ENCODE assay signal across 35 cellular contexts in genomic region chr10:53370347-53370746, GRCh38.
A peak's percentile ranks its signal among the peaks of the same experiment; 100 is the strongest.
DNase-seq lines count a peak whose midpoint lies in the region; ATAC-seq, FAIRE-seq and TF ChIP-seq lines count a peak whose summit lies in the region.
"Had no signal": no experiment of that assay in that cellular context is flagged by ENCODE, and none has a peak within 500 bp of the region (broad histone marks: within the 10 kb centered on the region; RNA-seq: fewer than 3 reads in every experiment).

No MANE protein-coding gene starts in this region.

- H2BK20ac ChIP-seq in H1 (ENCODE audit: low read length), result peak overlapping the region; percentile 68; the same call in 1 of the 2 replicates

- intact Hi-C loops in aorta (cut with DNase I), result no loop called here
- intact Hi-C loops in naive thymus-derived CD4-positive, alpha-beta T cell (cut with micrococcal nuclease), result no loop called here
- intact Hi-C loops in A673 (cut with micrococcal nuclease; ENCODE audit: unreplicated experiment), result no loop called here

- TF ChIP-seq POLR2A in H1 (IDR thresholded peaks at IDR 0.05; ENCODE audit: control extremely low read depth in 1 of 2, low read depth in 2 of 2, low read length in 2 of 2) (no peak), tibial nerve (IDR thresholded peaks at IDR 0.05) (no peak)

- H3K9ac ChIP-seq in H1 (replicated peaks in 1 of 4; ENCODE audit: extremely low read depth in 1 of 4, low read depth in 3 of 4, low read length in 3 of 4) (no peak overlapping the region), neuronal stem cell (ENCODE audit: low read depth, low read length, poor library complexity) (no peak overlapping the region)
- H3K9ac ChIP-seq: BLaER1; BLaER1 treated with 17β-estradiol and CSF1 and Interleukin-3, amounts not matched to agents 10 nM and 100 nM had no signal

- no peak overlapping the region for H3K4ac ChIP-seq in H1 (replicated peaks; ENCODE audit: insufficient read length, low read depth, low read length)
- H3K4ac ChIP-seq in neuronal stem cell (ENCODE audit: low read length), result no peak overlapping the region

- H3K79me1 ChIP-seq in H1 (ENCODE audit: low read depth, low read length) (no peaks in the 10 kb centered on the region), neuronal stem cell (ENCODE audit: low read depth, low read length) (no peaks in the 10 kb centered on the region)

- peak overlapping the region; percentile 35; the same call in 1 of the 2 replicates for H2BK12ac ChIP-seq in H1 (ENCODE audit: low read depth, low read length)
- no peak overlapping the region for H2BK12ac ChIP-seq in neuronal stem cell (ENCODE audit: low read length)

- peak; percentile 1 for DNase-seq in UCSD-AML1 (lab: John Stamatoyannopoulos, UW; ENCODE audit: unreplicated experiment)
- DNase-seq in H1 (ENCODE audit: low read depth in 1 of 2, low spot score in 2 of 2), result no peak
- DNase-seq in neuronal stem cell (ENCODE audit: low spot score), result no peak
- peak; percentile 33 to 67 for DNase-seq in aorta
- no peak for DNase-seq in naive thymus-derived CD4-positive, alpha-beta T cell
- DNase-seq in A673 (ENCODE audit: low spot score), result no peak
- DNase-seq in tibial nerve (ENCODE audit: low spot score in 2 of 2), result no peak
- no peak for DNase-seq in C1 segment of cervical spinal cord (lab: John Stamatoyannopoulos, UW)
- DNase-seq: 8988T; ACHN; AML-193; BE2C; Caco-2; CD4-positive, alpha-beta memory T cell; CD4-positive, alpha-beta T cell; CD4-positive, CD25-positive, alpha-beta regulatory T cell; CD8-positive, alpha-beta memory T cell; CD8-positive, alpha-beta T cell; COR-L47; DMS 273 treated with DMSO at 0.1 percent for 48 hours; DMS153; DMS53; DMS79; DMS79 treated with DMSO at 0.1 percent for 48 hours; DND-41; EL had no signal

- no peaks in the 10 kb centered on the region for H3K4me1 ChIP-seq in H1 (replicated peaks in 1 of 4; ENCODE audit: control insufficient read depth in 3 of 4, insufficient read depth in 4 of 4, low read length in 3 of 4)
- no peaks in the 10 kb centered on the region for H3K4me1 ChIP-seq in neuronal stem cell (ENCODE audit: control insufficient read depth in 2 of 2, insufficient read depth in 1 of 2, low read depth in 1 of 2, low read length in 2 of 2)
- no peaks in the 10 kb centered on the region for H3K4me1 ChIP-seq in aorta (ENCODE audit: control insufficient read depth in 1 of 2, insufficient read depth in 2 of 2, low read length in 2 of 2)
- no peaks in the 10 kb centered on the region for H3K4me1 ChIP-seq in naive thymus-derived CD4-positive, alpha-beta T cell (ENCODE audit: control insufficient read depth in 2 of 2, insufficient read depth in 2 of 2, low read length in 2 of 2)
- no peaks in the 10 kb centered on the region for H3K4me1 ChIP-seq in A673 (ENCODE audit: insufficient read depth, low read length, poor library complexity, severe bottlenecking)
- H3K4me1 ChIP-seq in tibial nerve, result no peaks in the 10 kb centered on the region
- H3K4me1 ChIP-seq: A549; BE2C; BLaER1; BLaER1 treated with 17β-estradiol and CSF1 and Interleukin-3, amounts not matched to agents 10 nM and 100 nM; Caco-2 had no signal

- 87% methylated on average over 4 of the region's 4 CpGs; no CpG with 5 or more reads in 1 of the 2 experiments for WGBS in H1 (ENCODE audit: extremely low coverage in 1 of 2, insufficient coverage in 1 of 2, insufficient read length in 1 of 2, insufficient replicate concordance in 2 of 2, low coverage in 1 of 2, low lambda C conversion rate in 2 of 2, missing lambda C conversion rate in 1 of 2), 2 experiments
- WGBS in neuronal stem cell (ENCODE audit: extremely low coverage in 2 of 2, insufficient read length in 2 of 2, insufficient replicate concordance in 1 of 2), 2 donors, result no CpG with 5 or more reads among the region's 4 CpGs
- 86 to 91% methylated on average over 4 of the region's 4 CpGs for WGBS in aorta, 2 donors
- 78 to 91% methylated on average over 4 of the region's 4 CpGs for WGBS in tibial nerve, 2 donors

- H3K23ac ChIP-seq in H1 (ENCODE audit: insufficient read length) (no peak overlapping the region), neuronal stem cell (ENCODE audit: low read depth, low read length, poor library complexity) (no peak overlapping the region)

- no peaks in the 10 kb centered on the region for H3K79me2 ChIP-seq in H1 (ENCODE audit: control insufficient read depth in 1 of 2, insufficient read depth in 2 of 2, low read length in 2 of 2)

- no peak overlapping the region; the same call in 1 of the 2 replicates for H2AFZ ChIP-seq in H1 (ENCODE audit: low read length)
- H2AFZ ChIP-seq in neuronal stem cell (ENCODE audit: low read length), result no peak overlapping the region

- H4K91ac ChIP-seq in H1 (replicated peaks; ENCODE audit: insufficient read length, low read length) (no peak overlapping the region), neuronal stem cell (ENCODE audit: low read depth, low read length, poor library complexity) (no peak overlapping the region)

- POLR2A ChIA-PET in H1 (lab: Charles Lee; ENCODE audit: partially characterized antibody), result no interaction called here
- POLR2A ChIA-PET in naive thymus-derived CD4-positive, alpha-beta T cell (lab: Charles Lee), result no interaction called here
- POLR2A ChIA-PET in A673 (lab: Charles Lee; ENCODE audit: low non-redundant PET), result no interaction called here

- no peak overlapping the region for H3K56ac ChIP-seq in H1 (replicated peaks; ENCODE audit: insufficient read length, low read depth, low read length)

- no peak for TF ChIP-seq EP300 in H1 (IDR thresholded peaks at IDR 0.05; ENCODE audit: borderline replicate concordance in 1 of 2, low read depth in 2 of 2, low read length in 2 of 2)
- no peak for TF ChIP-seq EP300 in tibial nerve (IDR thresholded peaks at IDR 0.05)

- H3K4me3 ChIP-seq in H1 (ENCODE audit: extremely low read depth in 1 of 4, insufficient read depth in 2 of 4, low read depth in 3 of 4, low read length in 4 of 4) (no peak overlapping the region), neuronal stem cell (ENCODE audit: low read length in 2 of 2) (no peak overlapping the region), aorta (ENCODE audit: low read length in 2 of 2) (no peak overlapping the region), A673 (ENCODE audit: low read depth, low read length, poor library complexity, severe bottlenecking) (no peak overlapping the region), tibial nerve (no peak overlapping the region)
- H3K4me3 ChIP-seq in naive thymus-derived CD4-positive, alpha-beta T cell (ENCODE audit: low read length), result no peak overlapping the region
- H3K4me3 ChIP-seq: A549; BLaER1; BLaER1 treated with 17β-estradiol and CSF1 and Interleukin-3, amounts not matched to agents 10 nM and 100 nM had no signal

- H2BK5ac ChIP-seq in H1 (ENCODE audit: low read depth, low read length), result no peak overlapping the region; the same call in 1 of the 2 replicates
- no peak overlapping the region for H2BK5ac ChIP-seq in neuronal stem cell (ENCODE audit: low read length)

- H3K4me3 Mint-ChIP-seq in naive thymus-derived CD4-positive, alpha-beta T cell, result no peak overlapping the region
- H3K4me3 Mint-ChIP-seq: B cell; CD14-positive monocyte; CD4-positive, alpha-beta memory T cell; CD4-positive, alpha-beta T cell; CD4-positive, CD25-positive, alpha-beta regulatory T cell; CD8-positive, alpha-beta memory T cell; CD8-positive, alpha-beta T cell had no signal

- H3K9me3 ChIP-seq in H1 (ENCODE audit: insufficient read depth in 2 of 2, low read depth in 1 of 2, low read length in 1 of 2) (peaks cover 7% of the 10 kb centered on the region in 2 experiments; a peak in 2 of 4 replicates), neuronal stem cell (replicated peaks in 1 of 2; ENCODE audit: control insufficient read depth in 2 of 2, insufficient read depth in 1 of 2, low read depth in 1 of 2, low read length in 2 of 2) (no peaks in the 10 kb centered on the region), aorta (ENCODE audit: control insufficient read depth, low read length) (no peaks in the 10 kb centered on the region), A673 (ENCODE audit: low read depth, low read length, poor library complexity, severe bottlenecking) (peaks cover 19% of the 10 kb centered on the region), tibial nerve (peaks cover 0 to 3% (median 0%) of the 10 kb centered on the region in 4 donors)
- no peaks in the 10 kb centered on the region for H3K9me3 ChIP-seq in naive thymus-derived CD4-positive, alpha-beta T cell (ENCODE audit: control insufficient read depth in 2 of 3, low read length in 3 of 3)
- H3K9me3 ChIP-seq: A549; BE2C; BLaER1; BLaER1 treated with 17β-estradiol and CSF1 and Interleukin-3, amounts not matched to agents 10 nM and 100 nM; Caco-2 had no signal

- no peaks in the 10 kb centered on the region for H3K27me3 Mint-ChIP-seq in naive thymus-derived CD4-positive, alpha-beta T cell
- H3K27me3 Mint-ChIP-seq: B cell; CD4-positive, alpha-beta memory T cell; CD4-positive, alpha-beta T cell; CD4-positive, CD25-positive, alpha-beta regulatory T cell; CD8-positive, alpha-beta memory T cell had no signal

- no peak overlapping the region for H3K4me2 ChIP-seq in H1 (ENCODE audit: insufficient read depth in 1 of 2, low read depth in 2 of 2, low read length in 2 of 2)
- no peak overlapping the region for H3K4me2 ChIP-seq in neuronal stem cell (ENCODE audit: insufficient read depth, low read length, poor library complexity, severe bottlenecking)
- H3K4me2 ChIP-seq: A549; BLaER1; BLaER1 treated with 17β-estradiol and CSF1 and Interleukin-3, amounts not matched to agents 10 nM and 100 nM had no signal

- H2BK120ac ChIP-seq in H1 (replicated peaks; ENCODE audit: low read depth, low read length), result no peak overlapping the region
- H2BK120ac ChIP-seq in neuronal stem cell (ENCODE audit: low read depth, low read length), result no peak overlapping the region

- H3K36me3 ChIP-seq in H1 (ENCODE audit: control insufficient read depth in 2 of 4, insufficient read depth in 4 of 4, low read length in 3 of 4) (no peaks in the 10 kb centered on the region; a peak in 2 of 8 replicates), neuronal stem cell (replicated peaks in 1 of 2; ENCODE audit: control insufficient read depth in 2 of 2, insufficient read depth in 2 of 2, low read length in 2 of 2) (no peaks in the 10 kb centered on the region), aorta (ENCODE audit: control insufficient read depth in 1 of 2, insufficient read depth in 2 of 2, low read length in 1 of 2) (no peaks in the 10 kb centered on the region), A673 (ENCODE audit: insufficient read depth, low read length, poor library complexity, severe bottlenecking) (no peaks in the 10 kb centered on the region), tibial nerve (no peaks in the 10 kb centered on the region)
- no peaks in the 10 kb centered on the region for H3K36me3 ChIP-seq in naive thymus-derived CD4-positive, alpha-beta T cell (ENCODE audit: control insufficient read depth in 2 of 3, insufficient read depth in 3 of 3, low read length in 3 of 3)
- H3K36me3 ChIP-seq: BE2C; BLaER1; BLaER1 treated with 17β-estradiol and CSF1 and Interleukin-3, amounts not matched to agents 10 nM and 100 nM had no signal

- TF ChIP-seq CTCF in H1 (IDR thresholded peaks at IDR 0.05; ENCODE audit: control extremely low read depth in 1 of 3, insufficient read depth in 1 of 3, low read depth in 1 of 3, low read length in 3 of 3) (no peak), A673 (conservative IDR thresholded peaks at IDR 0.05; ENCODE audit: low read depth, low read length) (no peak), tibial nerve (IDR thresholded peaks at IDR 0.05) (no peak)

- peaks cover 6 to 21% (median 14%) of the 10 kb centered on the region in 11 donors for H3K9me3 Mint-ChIP-seq in naive thymus-derived CD4-positive, alpha-beta T cell

- H2AK5ac ChIP-seq in H1 (ENCODE audit: low read depth, low read length), result no peak overlapping the region
- no peak overlapping the region for H2AK5ac ChIP-seq in neuronal stem cell (ENCODE audit: low read depth, low read length)

- BruUV-seq in A673 (replicated peaks; lab: Mats Ljungman, UMichigan), result no TSS peak

- H3K27me3 ChIP-seq in H1 (replicated peaks in 1 of 4; ENCODE audit: control insufficient read depth in 3 of 4, extremely low read depth in 1 of 4, insufficient read depth in 3 of 4, low read length in 3 of 4) (no peaks in the 10 kb centered on the region), neuronal stem cell (ENCODE audit: control insufficient read depth in 3 of 3, insufficient read depth in 3 of 3, low read depth in 1 of 3, low read length in 3 of 3) (no peaks in the 10 kb centered on the region), aorta (ENCODE audit: control insufficient read depth in 1 of 2, insufficient read depth in 2 of 2, low read length in 1 of 2) (no peaks in the 10 kb centered on the region), A673 (replicated peaks; ENCODE audit: insufficient read depth, low read depth, low read length, poor library complexity) (no peaks in the 10 kb centered on the region), tibial nerve (no peaks in the 10 kb centered on the region)
- H3K27me3 ChIP-seq in naive thymus-derived CD4-positive, alpha-beta T cell (ENCODE audit: control insufficient read depth in 2 of 2, insufficient read depth in 2 of 2, low read length in 2 of 2), result no peaks in the 10 kb centered on the region
- H3K27me3 ChIP-seq: BE2C; BLaER1; BLaER1 treated with 17β-estradiol and CSF1 and Interleukin-3, amounts not matched to agents 10 nM and 100 nM had no signal

- H2BK15ac ChIP-seq in H1 (ENCODE audit: low read length) (no peak overlapping the region), neuronal stem cell (ENCODE audit: low read length) (no peak overlapping the region)

- H3K14ac ChIP-seq in H1 (ENCODE audit: insufficient read length), result no peak overlapping the region
- H3K14ac ChIP-seq in neuronal stem cell (ENCODE audit: low read length), result peak overlapping the region; percentile 3

- no peak overlapping the region for H3K27ac ChIP-seq in H1 (ENCODE audit: low read depth, low read length)
- H3K27ac ChIP-seq in neuronal stem cell (replicated peaks; ENCODE audit: low read length), result no peak overlapping the region
- H3K27ac ChIP-seq in aorta (ENCODE audit: low read depth in 1 of 2, low read length in 2 of 2), result no peak overlapping the region
- H3K27ac ChIP-seq in naive thymus-derived CD4-positive, alpha-beta T cell (ENCODE audit: low read depth, low read length), result no peak overlapping the region
- no peak overlapping the region for H3K27ac ChIP-seq in A673 (ENCODE audit: low read depth, low read length, poor library complexity, severe bottlenecking)
- H3K27ac ChIP-seq in tibial nerve, result no peak overlapping the region
- H3K27ac ChIP-seq: 22Rv1; A549; BLaER1; BLaER1 treated with 17β-estradiol and CSF1 and Interleukin-3, amounts not matched to agents 10 nM and 100 nM; C4-2B had no signal

- H4K20me1 ChIP-seq in H1 (replicated peaks in 1 of 2; ENCODE audit: control insufficient read depth in 1 of 2, insufficient read depth in 2 of 2, low read length in 2 of 2), result no peaks in the 10 kb centered on the region
- H4K20me1 ChIP-seq: BLaER1; BLaER1 treated with 17β-estradiol and CSF1 and Interleukin-3, amounts not matched to agents 10 nM and 100 nM had no signal

- ATAC-seq in aorta (ENCODE audit: low FRiP score), result no peak
- ATAC-seq in naive thymus-derived CD4-positive, alpha-beta T cell, result no peak
- ATAC-seq: A549; CD8-positive, alpha-beta T cell had no signal

- TF ChIP-seq RAD21 in H1 (IDR thresholded peaks at IDR 0.05 in 1 of 2, conservative IDR thresholded peaks at IDR 0.05 in 1 of 2; ENCODE audit: low read depth in 2 of 2, low read length in 2 of 2), result no peak

- no peaks in the 10 kb centered on the region for H3K23me2 ChIP-seq in H1 (ENCODE audit: low read depth, low read length)

- H3K27ac Mint-ChIP-seq in naive thymus-derived CD4-positive, alpha-beta T cell, result no peak overlapping the region
- H3K27ac Mint-ChIP-seq: B cell; CD14-positive monocyte; CD4-positive, alpha-beta memory T cell; CD4-positive, alpha-beta T cell; CD4-positive, CD25-positive, alpha-beta regulatory T cell; CD8-positive, alpha-beta memory T cell; CD8-positive, alpha-beta T cell had no signal

- FAIRE-seq in H1 (lab: Jason Lieb, UNC), result no peak
- FAIRE-seq: A204.1, A549, D721Med had no signal

- H3K4me1 Mint-ChIP-seq in naive thymus-derived CD4-positive, alpha-beta T cell, result no peaks in the 10 kb centered on the region
- H3K4me1 Mint-ChIP-seq: B cell; CD14-positive monocyte; CD4-positive, alpha-beta memory T cell; CD4-positive, CD25-positive, alpha-beta regulatory T cell; CD8-positive, alpha-beta memory T cell had no signal

- H4K8ac ChIP-seq in H1 (ENCODE audit: extremely low read depth, insufficient read depth, low read length) (no peak overlapping the region), neuronal stem cell (ENCODE audit: low read depth, low read length) (no peak overlapping the region)

- CTCF ChIA-PET in H1 (lab: Charles Lee; ENCODE audit: partially characterized antibody) (no interaction called here), A673 (lab: Charles Lee) (no interaction called here)
- CTCF ChIA-PET in naive thymus-derived CD4-positive, alpha-beta T cell (lab: Charles Lee), result no interaction called here

- no peak overlapping the region for H4K5ac ChIP-seq in H1 (ENCODE audit: insufficient read length, low read depth, low read length)

- H3K18ac ChIP-seq in H1 (ENCODE audit: extremely low read depth, low read length) (peak overlapping the region; percentile 11; the same call in 1 of the 2 replicates), neuronal stem cell (ENCODE audit: low read length) (no peak overlapping the region)

- peaks cover 0 to 4% (median 0%) of the 10 kb centered on the region in 5 donors for H3K36me3 Mint-ChIP-seq in naive thymus-derived CD4-positive, alpha-beta T cell
- H3K36me3 Mint-ChIP-seq: CD14-positive monocyte; CD4-positive, alpha-beta memory T cell; CD4-positive, CD25-positive, alpha-beta regulatory T cell; CD8-positive, alpha-beta memory T cell; CD8-positive, alpha-beta T cell had no signal

Comparison
In these comparisons a context has a peak if more than half of its experiments do, and no peak if none do; other contexts are left out.
1. DNase-seq: peak in UCSD-AML1 (single experiment) and aorta (2 of 2); none in H1 (0 of 2), neuronal stem cell (single experiment), naive thymus-derived CD4-positive, alpha-beta T cell (0 of 9), A673 (single experiment), tibial nerve (0 of 2) and C1 segment of cervical spinal cord (0 of 14).